ENCODE assay signal across 2 cellular contexts in genomic region chr13:106710267-106710666, GRCh38.
TF ChIP-seq lines count a peak whose summit lies in the region.

No MANE protein-coding gene starts in this region.

TF ChIP-seq in liver, 16 proteins besides CTCF, POLR2A, EP300 and RAD21 (continued from another document):
- TF ChIP-seq ATF3 (IDR thresholded peaks at IDR 0.05): no peak
- no peak for TF ChIP-seq SP1 (IDR thresholded peaks at IDR 0.05)
- no peak for TF ChIP-seq GABPA (IDR thresholded peaks at IDR 0.05 in 1 of 2, conservative IDR thresholded peaks at IDR 0.05 in 1 of 2)
- no peak for TF ChIP-seq FOXA2 (IDR thresholded peaks at IDR 0.05)
- no peak for TF ChIP-seq MAX (IDR thresholded peaks at IDR 0.05)
- TF ChIP-seq NR2F2 (IDR thresholded peaks at IDR 0.05): no peak
- TF ChIP-seq REST (IDR thresholded peaks at IDR 0.05): no peak

TF ChIP-seq in HepG2, 621 proteins besides CTCF, POLR2A, EP300 and RAD21 (continued from another document):
- TF ChIP-seq ZNF704 (CRISPR knock-in tag; IDR thresholded peaks at IDR 0.05; ENCODE audit: borderline replicate concordance) (no peak), TFDP1 (CRISPR knock-in tag; IDR thresholded peaks at IDR 0.05; ENCODE audit: borderline replicate concordance) (no peak), ZNF337 (CRISPR knock-in tag; IDR thresholded peaks at IDR 0.05; ENCODE audit: borderline replicate concordance, low read depth) (no peak), ZSCAN20 (CRISPR knock-in tag; IDR thresholded peaks at IDR 0.05; ENCODE audit: borderline replicate concordance) (no peak)
